In the genomic region with DNA sequence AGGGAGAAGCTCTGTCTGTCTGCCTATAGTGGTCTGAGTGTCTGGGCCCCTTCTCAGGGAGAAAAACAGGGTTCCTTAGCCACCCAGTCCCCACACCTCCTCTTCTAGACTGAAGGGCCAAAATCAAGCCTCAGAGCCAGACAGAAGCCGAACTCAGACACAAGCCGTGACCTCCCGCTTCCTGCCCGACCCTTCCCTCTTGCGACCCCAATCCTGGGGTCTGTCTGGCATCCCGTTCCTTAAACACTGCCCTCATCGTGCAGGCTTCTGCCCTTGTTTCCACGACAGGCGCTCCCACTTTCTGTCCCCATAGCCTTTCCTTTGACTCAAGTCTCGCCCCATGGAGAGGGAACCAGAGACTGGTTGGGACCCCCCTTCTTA, we compare ENCODE assay signal across 18 cellular contexts. TPM values are rescaled to one million over a fixed set of nuclear protein-coding genes. Genes with fewer than 3 reads are reported as not detected.
DNase-seq lines count a peak whose midpoint lies in the region; ATAC-seq and TF ChIP-seq lines count a peak whose summit lies in the region.
"Had no signal": no experiment of that assay in that cellular context is flagged by ENCODE, and none has a peak within 500 bp of the region (broad histone marks: within the 10 kb centered on the region; RNA-seq: fewer than 3 reads in every experiment).

No MANE protein-coding gene starts in this region.

- H2BK5ac ChIP-seq in mesenchymal stem cell (ENCODE audit: low read depth, low read length, poor library complexity, severe bottlenecking), result no peak overlapping the region

- H3K9me3 Mint-ChIP-seq in activated naive CD4-positive, alpha-beta T cell treated with anti-CD3 and anti-CD28 coated beads, Interleukin-2, amount 50 U/mL, for 72 hours, result no peaks in the 10 kb centered on the region
- H3K9me3 Mint-ChIP-seq: CD8-positive, alpha-beta memory T cell had no signal

- in situ Hi-C loops in mammary epithelial cell (cut with MboI; ENCODE audit: low sequenced_read_pairs in 2 of 2), result no loop called here

- H3K27me3 ChIP-seq in breast epithelium (no peaks in the 10 kb centered on the region), mammary epithelial cell (ENCODE audit: insufficient read depth, low read length) (no peaks in the 10 kb centered on the region), mesenchymal stem cell (ENCODE audit: control insufficient read depth in 1 of 2, insufficient read depth in 1 of 2, low read length in 2 of 2) (peaks cover 2 to 37% of the 10 kb centered on the region in 2 experiments), osteoblast (ENCODE audit: insufficient read depth, low read length) (no peaks in the 10 kb centered on the region), suprapubic skin (no peaks in the 10 kb centered on the region)

- H3K36me3 Mint-ChIP-seq in activated naive CD4-positive, alpha-beta T cell treated with anti-CD3 and anti-CD28 coated beads, Interleukin-2, amount 50 U/mL, for 72 hours, result no peaks in the 10 kb centered on the region
- H3K36me3 Mint-ChIP-seq: CD8-positive, alpha-beta memory T cell had no signal

- intact Hi-C loops in breast epithelium (cut with DNase I; ENCODE audit: low total_unique reads), result no loop called here
- intact Hi-C loops in mammary epithelial cell (cut with micrococcal nuclease), result no loop called here

- no peak overlapping the region for H3K23ac ChIP-seq in mesenchymal stem cell (ENCODE audit: low read length in 2 of 2)

- H3K4me2 ChIP-seq in mammary epithelial cell (ENCODE audit: insufficient read depth, low read depth, low read length), result no peak overlapping the region
- H3K4me2 ChIP-seq in mesenchymal stem cell (ENCODE audit: low read length, poor library complexity, severe bottlenecking), result no peak overlapping the region
- no peak overlapping the region for H3K4me2 ChIP-seq in osteoblast (ENCODE audit: insufficient read depth, low read length)

- CTCF ChIA-PET in mammary epithelial cell (lab: Charles Lee; ENCODE audit: low non-redundant PET), result no interaction called here

- no peaks in the 10 kb centered on the region for H3K9me3 ChIP-seq in breast epithelium
- no peaks in the 10 kb centered on the region for H3K9me3 ChIP-seq in mammary epithelial cell (replicated peaks; ENCODE audit: insufficient read depth, low read length)
- no peaks in the 10 kb centered on the region for H3K9me3 ChIP-seq in mesenchymal stem cell (ENCODE audit: control insufficient read depth, low read length)
- no peaks in the 10 kb centered on the region for H3K9me3 ChIP-seq in osteoblast (ENCODE audit: low read depth, low read length)
- no peaks in the 10 kb centered on the region for H3K9me3 ChIP-seq in suprapubic skin
- H3K9me3 ChIP-seq: BLaER1, HAP-1 had no signal

- H4K20me1 ChIP-seq in mammary epithelial cell (ENCODE audit: insufficient read depth, low read length) (no peaks in the 10 kb centered on the region), osteoblast (ENCODE audit: insufficient read depth, low read length) (no peaks in the 10 kb centered on the region)
- H4K20me1 ChIP-seq: BLaER1 had no signal

- no peak for TF ChIP-seq EP300 in suprapubic skin (IDR thresholded peaks at IDR 0.05)

- no peak overlapping the region for H2BK120ac ChIP-seq in mesenchymal stem cell (ENCODE audit: low read depth, low read length)

- H3K14ac ChIP-seq in mesenchymal stem cell (ENCODE audit: low read length in 2 of 2), result no peak overlapping the region

- peak overlapping the region in 1 of 2 experiments; percentile 89 for H2BK12ac ChIP-seq in mesenchymal stem cell (ENCODE audit: low read length in 2 of 2)

- H3K79me2 ChIP-seq in mammary epithelial cell (ENCODE audit: insufficient read depth, low read length) (no peaks in the 10 kb centered on the region), osteoblast (ENCODE audit: insufficient read depth, low read length) (no peaks in the 10 kb centered on the region)

- H4K91ac ChIP-seq in mesenchymal stem cell (ENCODE audit: low read length), result no peak overlapping the region

- H3K36me3 ChIP-seq in breast epithelium (no peaks in the 10 kb centered on the region), mammary epithelial cell (ENCODE audit: insufficient read depth, low read length) (no peaks in the 10 kb centered on the region), mesenchymal stem cell (ENCODE audit: control insufficient read depth in 1 of 2, insufficient read depth in 2 of 2, low read depth in 1 of 2, low read length in 2 of 2) (no peaks in the 10 kb centered on the region), osteoblast (ENCODE audit: insufficient read depth, low read length) (no peaks in the 10 kb centered on the region), suprapubic skin (no peaks in the 10 kb centered on the region)
- H3K36me3 ChIP-seq: BLaER1, HAP-1 had no signal

- H3K4me1 ChIP-seq in breast epithelium (peaks cover 8 to 43% of the 10 kb centered on the region in 2 donors), mammary epithelial cell (ENCODE audit: insufficient read depth, low read length) (no peaks in the 10 kb centered on the region), mesenchymal stem cell (ENCODE audit: control insufficient read depth, insufficient read depth, low read depth, low read length) (peaks cover 13% of the 10 kb centered on the region), osteoblast (ENCODE audit: insufficient read depth, low read length) (no peaks in the 10 kb centered on the region), suprapubic skin (peaks cover 50% of the 10 kb centered on the region)
- H3K4me1 ChIP-seq: HAP-1 had no signal

- H4K8ac ChIP-seq in mesenchymal stem cell (ENCODE audit: low read length), result peak overlapping the region; percentile 33

- TF ChIP-seq CTCF in breast epithelium (IDR thresholded peaks at IDR 0.05) (no peak), mammary epithelial cell (conservative IDR thresholded peaks at IDR 0.05 in 1 of 2, IDR thresholded peaks at IDR 0.05 in 1 of 2; ENCODE audit: extremely low read depth in 1 of 2, insufficient read depth in 1 of 2, low read depth in 1 of 2, low read length in 2 of 2) (no peak), osteoblast (IDR thresholded peaks at IDR 0.05; ENCODE audit: extremely low read depth, low read depth, low read length) (no peak), suprapubic skin (IDR thresholded peaks at IDR 0.05) (no peak)

- no peaks in the 10 kb centered on the region for H3K79me1 ChIP-seq in mesenchymal stem cell (replicated peaks; ENCODE audit: low read length, poor library complexity, severe bottlenecking)

- dilution Hi-C loops in mammary epithelial cell (cut with HindIII; ENCODE audit: low sequenced_read_pairs), result no loop called here

- no TSS peak for BruUV-seq in mammary epithelial cell (replicated peaks; lab: Mats Ljungman, UMichigan)

- H3K27ac ChIP-seq in breast epithelium (peak overlapping the region; percentile 88 to 92), mammary epithelial cell (ENCODE audit: insufficient read depth, low read depth, low read length) (no peak overlapping the region), mesenchymal stem cell (ENCODE audit: low read length, poor library complexity, severe bottlenecking) (no peak overlapping the region), osteoblast (ENCODE audit: low read depth, low read length) (no peak overlapping the region), suprapubic skin (no peak overlapping the region)
- H3K27ac ChIP-seq: 22Rv1, BLaER1 had no signal

- no peak overlapping the region for H2BK15ac ChIP-seq in mesenchymal stem cell (ENCODE audit: low read depth, poor library complexity, severe bottlenecking)

- H3K27ac Mint-ChIP-seq in activated naive CD4-positive, alpha-beta T cell treated with anti-CD3 and anti-CD28 coated beads, Interleukin-2, amount 50 U/mL, for 72 hours, result peak overlapping the region in 1 of 2 donors; percentile 46
- H3K27ac Mint-ChIP-seq: CD8-positive, alpha-beta memory T cell had no signal

- 94% methylated on average over 10 of the region's 10 CpGs for WGBS in mammary epithelial cell (ENCODE audit: low coverage, missing lambda C conversion rate)
- 46% methylated on average over 10 of the region's 10 CpGs for WGBS in mesenchymal stem cell
- WGBS in suprapubic skin, result 85% methylated on average over 10 of the region's 10 CpGs

- ATAC-seq in GM18873 (IDR thresholded peaks at IDR 0.05; ENCODE audit: low FRiP score, unreplicated experiment), result no peak
- ATAC-seq in activated naive CD4-positive, alpha-beta T cell treated with anti-CD3 and anti-CD28 coated beads, Interleukin-2, amount 50 U/mL, for 72 hours, result no peak

- H3K9ac ChIP-seq in mammary epithelial cell (ENCODE audit: insufficient read depth, low read length) (no peak overlapping the region), mesenchymal stem cell (ENCODE audit: low read length) (no peak overlapping the region)
- H3K9ac ChIP-seq: BLaER1 had no signal

- H3K4ac ChIP-seq in mesenchymal stem cell (ENCODE audit: low read depth in 1 of 2, low read length in 2 of 2), result peak overlapping the region; percentile 6 to 15

- H3K4me3 ChIP-seq in breast epithelium (no peak overlapping the region), mammary epithelial cell (replicated peaks in 1 of 3; ENCODE audit: insufficient read depth in 1 of 3, low read depth in 2 of 3, low read length in 3 of 3) (no peak overlapping the region), mesenchymal stem cell (ENCODE audit: insufficient read depth in 1 of 2, low read depth in 1 of 2, low read length in 2 of 2) (no peak overlapping the region), osteoblast (ENCODE audit: insufficient read depth, low read length) (no peak overlapping the region), suprapubic skin (no peak overlapping the region)
- H3K4me3 ChIP-seq: BLaER1, HAP-1 had no signal

- no peak overlapping the region for H2AK5ac ChIP-seq in mesenchymal stem cell (ENCODE audit: low read length, severe bottlenecking)

- no peak for TF ChIP-seq POLR2A in breast epithelium (IDR thresholded peaks at IDR 0.05)
- no peak for TF ChIP-seq POLR2A in suprapubic skin (IDR thresholded peaks at IDR 0.05)

- DNase-seq in breast epithelium (ENCODE audit: low spot score in 2 of 2) (no peak), mammary epithelial cell (no peak), mesenchymal stem cell (no peak), osteoblast (ENCODE audit: insufficient read length, low spot score, missing footprints) (peak; percentile 83), suprapubic skin (ENCODE audit: low spot score in 2 of 2) (no peak), DMS79 treated with DMSO at 0.1 percent for 48 hours (lab: John Stamatoyannopoulos, UW) (no peak)
- no peak for DNase-seq in activated naive CD4-positive, alpha-beta T cell treated with anti-CD3 and anti-CD28 coated beads, Interleukin-2, amount 50 U/mL, for 72 hours (ENCODE audit: low spot score in 2 of 2)
- DNase-seq: NCI-H1417, NCI-H1930, NCI-H2171, NCI-H446 treated with DMSO at 0.1 percent for 48 hours, NCI-H774, Right ventricle myocardium superior had no signal

- no peak overlapping the region for H2AFZ ChIP-seq in mammary epithelial cell (ENCODE audit: low read depth, low read length)
- H2AFZ ChIP-seq in mesenchymal stem cell (ENCODE audit: low read depth, low read length), result no peak overlapping the region
- no peak overlapping the region for H2AFZ ChIP-seq in osteoblast (ENCODE audit: low read length)

- no peak overlapping the region for H3K18ac ChIP-seq in mesenchymal stem cell (ENCODE audit: low read depth in 1 of 2, low read length in 2 of 2)

RNA-seq across cellular contexts. Expression of gene EPHB3, which starts 32.3 kb away (rescaled TPM):
- total RNA-seq in breast epithelium (10 to 100 TPM in 1 of 3 donors, 1 to 10 TPM in 1, under 1 TPM in 1; 0.32 to 25.3 (median 7.9) TPM), mammary epithelial cell (10 to 100 TPM; 17.6 to 45.2 TPM), osteoblast (3.6 and 4.1 TPM in 2 replicates), suprapubic skin (100 to 1,000 TPM in 2 of 4 donors, 10 to 100 TPM in 2; 84.5 to 152 (median 108) TPM)
- 8.2 TPM for polyA plus RNA-seq in mammary epithelial cell
- polyA minus RNA-seq in mammary epithelial cell, result 16.6 TPM
- 2.3 TPM for polyA plus RNA-seq in mesenchymal stem cell (2013, experiment 1 of 2)
- polyA plus RNA-seq in mesenchymal stem cell (2013, experiment 2 of 2), result 2.2 TPM
- total RNA-seq in activated naive CD4-positive, alpha-beta T cell treated with anti-CD3 and anti-CD28 coated beads, Interleukin-2, amount 50 U/mL, for 72 hours, result under 1 TPM in 1 of 2 donors, not detected in 1; 0.19 TPM

Comparison
In these comparisons a context has a peak if more than half of its experiments do, and no peak if none do; other contexts are left out.
1. H3K27ac ChIP-seq: peak in breast epithelium (2 of 2); none in mammary epithelial cell (single experiment), mesenchymal stem cell (single experiment), osteoblast (single experiment) and suprapubic skin (single experiment).